13 cellular contexts compared by ENCODE assay signal in the genomic region with DNA sequence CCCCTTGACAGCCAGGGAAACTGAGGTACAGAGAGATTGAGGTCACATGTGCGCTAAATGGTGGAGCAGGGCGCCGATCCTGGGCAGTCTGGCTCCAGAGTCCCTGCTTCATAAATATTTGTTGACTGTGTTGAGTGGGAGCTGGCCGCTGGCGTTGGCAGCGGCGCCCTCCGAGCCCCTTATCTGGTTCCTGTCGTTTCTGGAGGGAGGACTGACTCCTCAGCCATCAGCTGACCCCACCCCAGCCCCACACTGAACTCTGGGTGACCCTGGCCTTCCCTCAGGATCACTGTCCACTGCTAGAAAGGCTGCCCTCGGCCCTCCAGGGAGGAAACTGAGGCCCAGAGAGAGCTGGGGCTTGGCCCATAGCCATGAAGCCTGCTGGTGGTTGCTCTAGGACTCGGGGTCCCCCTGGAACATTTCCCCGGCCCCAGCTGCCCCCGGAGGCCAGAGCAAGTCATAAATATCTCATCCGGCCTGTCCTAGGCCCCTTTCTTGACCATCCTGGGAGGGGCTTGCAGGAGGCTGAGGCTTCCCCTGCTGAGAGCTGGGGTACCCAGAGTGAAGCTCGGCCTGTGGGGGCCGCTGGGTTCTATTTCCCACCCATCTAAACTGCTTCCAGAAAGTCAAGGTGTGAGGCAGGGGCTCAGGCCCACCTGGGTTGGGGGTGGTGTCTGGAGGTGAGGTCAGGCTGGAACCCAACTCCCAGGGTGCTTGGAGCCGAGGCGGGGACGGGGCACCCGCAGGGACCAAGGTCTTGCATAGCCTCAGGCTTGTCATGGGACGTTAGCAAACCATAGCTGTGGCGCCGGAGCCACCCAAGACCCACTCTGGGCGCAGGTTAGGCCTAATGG. TPM values are rescaled to one million over a fixed set of nuclear protein-coding genes. Genes with fewer than 3 reads are reported as not detected.
DNase-seq lines count a peak whose midpoint lies in the region; ATAC-seq and TF ChIP-seq lines count a peak whose summit lies in the region.
"Had no signal": no experiment of that assay in that cellular context is flagged by ENCODE, and none has a peak within 500 bp of the region (broad histone marks: within the 10 kb centered on the region; RNA-seq: fewer than 3 reads in every experiment).

No MANE protein-coding gene starts in this region.

- no peaks in the 10 kb centered on the region for H3K9me3 Mint-ChIP-seq in nephron progenitor cell
- no peaks in the 10 kb centered on the region for H3K9me3 Mint-ChIP-seq in type B pancreatic cell
- no peaks in the 10 kb centered on the region for H3K9me3 Mint-ChIP-seq in HFFc6
- H3K9me3 Mint-ChIP-seq: activated T-cell treated with anti-CD3 and anti-CD28 coated beads, Interleukin-2, amount 50 U/mL, for 4 hours; CD4-positive, alpha-beta T cell had no signal

- peak overlapping the region; percentile 64 for H3K4me3 Mint-ChIP-seq in nephron progenitor cell
- peak overlapping the region; percentile 64 for H3K4me3 Mint-ChIP-seq in type B pancreatic cell
- no peak overlapping the region for H3K4me3 Mint-ChIP-seq in HFFc6
- H3K4me3 Mint-ChIP-seq: activated T-cell treated with anti-CD3 and anti-CD28 coated beads, Interleukin-2, amount 50 U/mL, for 4 hours; CD4-positive, alpha-beta T cell had no signal

- H3K4me1 Mint-ChIP-seq in nephron progenitor cell (peaks cover 87% of the 10 kb centered on the region), type B pancreatic cell (ENCODE audit: unreplicated experiment) (peaks cover 62% of the 10 kb centered on the region), HFFc6 (ENCODE audit: low read depth) (peaks cover 43% of the 10 kb centered on the region)

- no peak overlapping the region for H3K4me3 ChIP-seq in endocrine pancreas (ENCODE audit: control insufficient read depth, insufficient read depth, low read length)
- H3K4me3 ChIP-seq: adrenal gland had no signal

- H3K9me3 ChIP-seq in endocrine pancreas (ENCODE audit: control insufficient read depth, low read length): no peaks in the 10 kb centered on the region
- H3K9me3 ChIP-seq: adrenal gland had no signal

- H3K36me3 ChIP-seq in endocrine pancreas (ENCODE audit: control insufficient read depth, insufficient read depth, low read length): no peaks in the 10 kb centered on the region
- H3K36me3 ChIP-seq: adrenal gland had no signal

- peaks cover 5% of the 10 kb centered on the region for H3K36me3 Mint-ChIP-seq in nephron progenitor cell (ENCODE audit: low read depth)
- H3K36me3 Mint-ChIP-seq in type B pancreatic cell: no peaks in the 10 kb centered on the region
- H3K36me3 Mint-ChIP-seq in HFFc6 (ENCODE audit: low read depth): no peaks in the 10 kb centered on the region

- H3K27ac Mint-ChIP-seq in nephron progenitor cell: no peak overlapping the region
- H3K27ac Mint-ChIP-seq in type B pancreatic cell: peak overlapping the region; percentile 66
- no peak overlapping the region; the same call in 1 of the 2 replicates for H3K27ac Mint-ChIP-seq in HFFc6

- H3K9ac ChIP-seq in endocrine pancreas (ENCODE audit: control insufficient read depth, insufficient read depth, low read length): peak overlapping the region; percentile 24

- H3K27me3 Mint-ChIP-seq in nephron progenitor cell (ENCODE audit: low read depth, poor library complexity) (peaks cover 9% of the 10 kb centered on the region), type B pancreatic cell (no peaks in the 10 kb centered on the region), HFFc6 (ENCODE audit: insufficient read depth) (no peaks in the 10 kb centered on the region; the same call in 1 of the 2 replicates)
- H3K27me3 Mint-ChIP-seq: CD4-positive, alpha-beta T cell had no signal

- no peaks in the 10 kb centered on the region for H3K27me3 ChIP-seq in endocrine pancreas (ENCODE audit: control insufficient read depth, insufficient read depth, low read length)
- H3K27me3 ChIP-seq: adrenal gland had no signal

- DNase-seq in OCI-M1 (lab: John Stamatoyannopoulos, UW): peak; percentile 28
- no peak for DNase-seq in nephron progenitor cell
- DNase-seq in type B pancreatic cell (ENCODE audit: extremely low spot score, unreplicated experiment): no peak
- no peak for DNase-seq in HFFc6
- DNase-seq: activated CD4-positive, alpha-beta T cell treated with anti-CD3 and anti-CD28 coated beads, Interleukin-2, amount 50 U/mL, for 4 hours; activated T-cell treated with anti-CD3 and anti-CD28 coated beads, Interleukin-2, amount 50 U/mL, for 4 hours; adrenal gland; CD4-positive, alpha-beta T cell; NCI-H2107; stimulated activated CD4-positive, alpha-beta T cell treated with anti-CD3 and anti-CD28 coated beads, Interleukin-2, amount 100 ng/mL, for 48 hours had no signal

- no peak for ATAC-seq in HG03442 (IDR thresholded peaks at IDR 0.05; ENCODE audit: unreplicated experiment)
- no peak for ATAC-seq in GM18873 (IDR thresholded peaks at IDR 0.05; ENCODE audit: low FRiP score, unreplicated experiment)
- ATAC-seq: activated T-cell treated with anti-CD3 and anti-CD28 coated beads, Interleukin-2, amount 50 U/mL, for 4 hours had no signal

- TF ChIP-seq CTCF in nephron progenitor cell (IDR thresholded peaks at IDR 0.05): no peak
- no peak for TF ChIP-seq CTCF in type B pancreatic cell (conservative IDR thresholded peaks at IDR 0.05)
- TF ChIP-seq CTCF in HFFc6 (IDR thresholded peaks at IDR 0.05): no peak

- H3K4me1 ChIP-seq in endocrine pancreas (ENCODE audit: control insufficient read depth, insufficient read depth, low read length): no peaks in the 10 kb centered on the region

RNA-seq across cellular contexts. Expression of gene GSE1, which starts 51.6 kb away (rescaled TPM):
- total RNA-seq in type B pancreatic cell (ENCODE audit: low replicate concordance): 101 and 112 TPM in 2 replicates
- 10 to 100 TPM; 49.2 to 62.3 (median 58.1) TPM for total RNA-seq in HFFc6 (2021; fragmentation: NEBNext Ultra II Directional; extraction: Animal tissue kit (Norgen Biotek cat#: 25700))
